Comparison of ENCODE assay signal across 8 cellular contexts in the genomic region with DNA sequence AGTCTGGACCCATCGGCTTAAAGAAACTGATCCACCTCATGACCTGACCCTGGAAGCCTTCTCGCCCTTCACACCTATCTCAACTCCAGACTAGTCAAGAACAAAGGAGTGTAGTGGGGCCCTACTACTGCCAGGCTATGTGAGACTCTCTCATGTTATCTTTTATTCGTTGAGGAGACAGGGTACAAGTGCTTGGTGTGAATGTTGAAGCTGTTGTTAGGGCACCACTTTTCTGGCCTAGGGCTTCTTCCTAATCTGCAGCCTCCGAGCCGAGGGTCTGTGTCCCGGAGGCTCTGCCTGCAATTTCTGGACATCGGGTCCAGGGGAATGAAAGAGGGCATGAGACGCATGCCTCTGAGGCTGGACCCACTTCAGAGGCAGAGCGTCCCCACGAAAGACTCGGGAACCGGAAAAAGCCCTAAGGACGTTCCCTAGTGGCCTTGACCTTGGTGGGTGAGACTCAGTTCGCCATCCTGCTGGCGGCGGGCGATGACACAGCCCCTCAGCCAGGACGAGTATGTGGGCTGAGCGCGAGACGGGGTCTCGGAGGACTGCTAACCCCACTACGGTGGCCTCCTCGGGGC. TPM values are rescaled to one million over a fixed set of nuclear protein-coding genes. Genes with fewer than 3 reads are reported as not detected.
A peak's percentile ranks its signal among the peaks of the same experiment; 100 is the strongest.
DNase-seq lines count a peak whose midpoint lies in the region; ATAC-seq, FAIRE-seq and TF ChIP-seq lines count a peak whose summit lies in the region.

No MANE protein-coding gene starts in this region.

- H3K36me3 ChIP-seq in BE2C (no peaks in the 10 kb centered on the region; the same call in 1 of the 2 replicates), thyroid gland (no peaks in the 10 kb centered on the region)

- no peak for DNase-seq in BE2C
- DNase-seq in activated naive CD8-positive, alpha-beta T cell treated with anti-CD3 and anti-CD28 coated beads, Interleukin-2, amount 10 ng/mL, durations not matched to agents 7 days and 5 days = no peak
- DNase-seq in thyroid gland = no peak
- no peak for DNase-seq in RCC 7860 (ENCODE audit: low spot score)
- no peak for DNase-seq in A172 (ENCODE audit: low spot score)
- no peak for DNase-seq in activated CD4-positive, CD25-positive, alpha-beta regulatory T cell (lab: John Stamatoyannopoulos, UW)

- H3K4me1 Mint-ChIP-seq in activated naive CD8-positive, alpha-beta T cell treated with anti-CD3 and anti-CD28 coated beads, Interleukin-2, amount 10 ng/mL, durations not matched to agents 7 days and 5 days = peaks cover 16% of the 10 kb centered on the region

- H3K4me3 ChIP-seq in BE2C (ENCODE audit: low read depth, low read length) (peak overlapping the region; percentile 89), thyroid gland (replicated peaks in 1 of 3) (peak overlapping the region; percentile 89 to 98 (median 97))

- no peaks in the 10 kb centered on the region for H3K27me3 Mint-ChIP-seq in activated naive CD8-positive, alpha-beta T cell treated with anti-CD3 and anti-CD28 coated beads, Interleukin-2, amount 10 ng/mL, durations not matched to agents 7 days and 5 days

- WGBS in thyroid gland, 2 donors = 2 to 19% methylated on average over 5 to 24 of the region's 24 CpGs

- intact Hi-C loops in thyroid gland (cut with DNase I) = no loop called here

- TF ChIP-seq CTCF in BE2C (IDR thresholded peaks at IDR 0.05; ENCODE audit: low read depth, low read length) (no peak), thyroid gland (IDR thresholded peaks at IDR 0.05) (no peak)

- peak overlapping the region; percentile 81 for H3K27ac Mint-ChIP-seq in activated naive CD8-positive, alpha-beta T cell treated with anti-CD3 and anti-CD28 coated beads, Interleukin-2, amount 10 ng/mL, durations not matched to agents 7 days and 5 days

- TF ChIP-seq POLR2A in thyroid gland (IDR thresholded peaks at IDR 0.05) = no peak

- H3K4me3 Mint-ChIP-seq in activated naive CD8-positive, alpha-beta T cell treated with anti-CD3 and anti-CD28 coated beads, Interleukin-2, amount 10 ng/mL, durations not matched to agents 7 days and 5 days = peak overlapping the region; percentile 89

- H3K4me1 ChIP-seq in BE2C (no peaks in the 10 kb centered on the region), thyroid gland (peaks cover 10 to 11% of the 10 kb centered on the region in 2 donors)

- no peak for FAIRE-seq in RCC 7860 (lab: Jason Lieb, UNC)

- H3K9me3 ChIP-seq in BE2C (no peaks in the 10 kb centered on the region), thyroid gland (no peaks in the 10 kb centered on the region)

- POLR2A ChIA-PET in activated naive CD8-positive, alpha-beta T cell treated with anti-CD3 and anti-CD28 coated beads, Interleukin-2, amount 10 ng/mL, durations not matched to agents 7 days and 5 days (lab: Charles Lee) = interaction anchor here (0.7 to 1.1 kb wide), 2 partner anchors 84 to 198 kb away, joined by 4 to 6 read pairs; a partner anchor contains a TSS

- ATAC-seq in HG02938 (IDR thresholded peaks at IDR 0.05; ENCODE audit: unreplicated experiment) = peak; percentile 19
- ATAC-seq in activated naive CD8-positive, alpha-beta T cell treated with anti-CD3 and anti-CD28 coated beads, Interleukin-2, amount 10 ng/mL, durations not matched to agents 7 days and 5 days (ENCODE audit: low read depth) = no peak

- no peaks in the 10 kb centered on the region for H3K27me3 ChIP-seq in BE2C
- H3K27me3 ChIP-seq in layer of hippocampus (ENCODE audit: control insufficient read depth, insufficient read depth, low read length) = no peaks in the 10 kb centered on the region
- H3K27me3 ChIP-seq in thyroid gland = no peaks in the 10 kb centered on the region

- no peaks in the 10 kb centered on the region for H3K36me3 Mint-ChIP-seq in activated naive CD8-positive, alpha-beta T cell treated with anti-CD3 and anti-CD28 coated beads, Interleukin-2, amount 10 ng/mL, durations not matched to agents 7 days and 5 days

- H3K9me3 Mint-ChIP-seq in activated naive CD8-positive, alpha-beta T cell treated with anti-CD3 and anti-CD28 coated beads, Interleukin-2, amount 10 ng/mL, durations not matched to agents 7 days and 5 days = no peaks in the 10 kb centered on the region

- H3K27ac ChIP-seq in layer of hippocampus (ENCODE audit: low read depth, low read length) (peak overlapping the region; percentile 30), thyroid gland (peak overlapping the region in 2 of 3 donors; percentile 63 to 66)

RNA-seq across cellular contexts. Expression of a gene that starts 0.7 kb away (rescaled TPM):
- polyA plus RNA-seq in BE2C (2012; ENCODE audit: insufficient read depth, insufficient read length, low read depth) = 74.8 TPM
- 10 to 100 TPM; 43.0 to 44.6 TPM for total RNA-seq in activated naive CD8-positive, alpha-beta T cell treated with anti-CD3 and anti-CD28 coated beads, Interleukin-2, amount 10 ng/mL, durations not matched to agents 7 days and 5 days
- 10 to 100 TPM; 28.2 to 45.5 (median 35.9) TPM for total RNA-seq in thyroid gland
- 29.8 and 44.0 TPM in 2 replicates for total RNA-seq in A172 (2014; rRNA removed; shearing (Covaris generic))
